ENCODE assay signal across 1 cellular context in the genomic region with DNA sequence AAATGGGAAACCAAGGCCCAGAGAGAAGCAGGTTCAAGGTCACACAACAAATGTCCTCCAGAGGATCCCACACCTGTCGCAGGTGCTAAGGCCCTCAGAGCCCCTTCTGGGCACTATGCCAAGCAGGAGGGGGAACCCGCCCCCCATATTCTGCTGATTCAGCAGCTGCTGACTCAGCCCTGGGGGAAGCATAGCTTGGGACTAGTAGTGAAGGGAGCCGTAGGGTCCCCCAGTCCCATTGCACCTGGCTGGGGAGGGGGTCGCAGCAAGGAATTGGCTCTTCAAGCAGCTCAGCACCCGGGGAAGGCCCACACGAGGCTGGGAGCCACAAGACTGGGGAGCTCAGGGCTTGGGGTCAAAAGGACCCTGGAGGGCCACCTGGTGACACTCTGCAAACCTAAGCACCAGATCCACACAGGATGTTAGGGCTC.
TF ChIP-seq lines count a peak whose summit lies in the region.

No MANE protein-coding gene starts in this region.

TF ChIP-seq in IMR-90, 13 proteins besides CTCF, POLR2A, EP300 and RAD21:
- TF ChIP-seq MAFK (IDR thresholded peaks at IDR 0.05; ENCODE audit: low read depth, low read length): peak; percentile 76; the same call in 1 of the 2 replicates
- no peak for TF ChIP-seq FOS (IDR thresholded peaks at IDR 0.05; ENCODE audit: low read depth, low read length)
